ENCODE assay signal across 11 cellular contexts in genomic region chr12:2084553-2085296, GRCh38. TPM values are rescaled to one million over a fixed set of nuclear protein-coding genes. Genes with fewer than 3 reads are reported as not detected.
DNase-seq lines count a peak whose midpoint lies in the region; ATAC-seq and TF ChIP-seq lines count a peak whose summit lies in the region.
"Had no signal": no experiment of that assay in that cellular context is flagged by ENCODE, and none has a peak within 500 bp of the region (broad histone marks: within the 10 kb centered on the region; RNA-seq: fewer than 3 reads in every experiment).

No MANE protein-coding gene starts in this region.

- no peak overlapping the region for H3K4me2 ChIP-seq in SK-N-SH

- H3K9ac ChIP-seq in SK-N-SH, result no peak overlapping the region

- H3K27me3 ChIP-seq in SK-N-SH (ENCODE audit: insufficient read depth) (no peaks in the 10 kb centered on the region), thoracic aorta (replicated peaks; ENCODE audit: insufficient read depth) (no peaks in the 10 kb centered on the region)

- no peaks in the 10 kb centered on the region for H3K79me2 ChIP-seq in SK-N-SH (ENCODE audit: insufficient read depth)

- no peaks in the 10 kb centered on the region for H3K9me2 ChIP-seq in SK-N-SH

- POLR2A ChIA-PET in SK-N-SH (lab: Yijun Ruan, JAX), result no interaction called here

- 14% methylated on average over 4 of the region's 4 CpGs for WGBS in SK-N-SH (ENCODE audit: low lambda C conversion rate)

- intact Hi-C loops in Right ventricle myocardium superior (cut with DNase I), result no loop called here

- H4K20me1 ChIP-seq in SK-N-SH (ENCODE audit: insufficient read depth), result 0 out of 2 replicates have a peak, but pooled peaks cover 5% of the 10 kb centered on the region

- TF ChIP-seq EP300 in SK-N-SH (IDR thresholded peaks at IDR 0.05; ENCODE audit: borderline replicate concordance in 1 of 2, low read depth in 1 of 2, low read length in 1 of 2), result no peak

- H3F3A ChIP-seq in SK-N-SH (replicated peaks; ENCODE audit: insufficient read depth), result peaks cover 4% of the 10 kb centered on the region

- H3K36me3 ChIP-seq in SK-N-SH (replicated peaks in 1 of 2; ENCODE audit: control insufficient read depth in 1 of 2, insufficient read depth in 2 of 2, low read length in 1 of 2) (no peaks in the 10 kb centered on the region), thoracic aorta (no peaks in the 10 kb centered on the region)

- TF ChIP-seq CTCF in SK-N-SH (IDR thresholded peaks at IDR 0.05) (no peak), thoracic aorta (IDR thresholded peaks at IDR 0.05) (no peak)

- H2AFZ ChIP-seq in SK-N-SH (ENCODE audit: low read depth), result no peak overlapping the region

- peak overlapping the region in 1 of 2 experiments; percentile 35; a peak in 2 of 4 replicates for H3K27ac ChIP-seq in SK-N-SH (ENCODE audit: low read depth in 2 of 2, low read length in 1 of 2)
- H3K27ac ChIP-seq in thoracic aorta, result peak overlapping the region; percentile 76 to 80

- CTCF ChIA-PET in SK-N-SH (lab: Yijun Ruan, JAX), result no interaction called here

- no peaks in the 10 kb centered on the region for H3K9me3 ChIP-seq in SK-N-SH
- H3K9me3 ChIP-seq in thoracic aorta, result no peaks in the 10 kb centered on the region

- H3K4me3 ChIP-seq in SK-N-SH (ENCODE audit: low read depth in 2 of 2, low read length in 1 of 2) (no peak overlapping the region), thoracic aorta (peak overlapping the region; percentile 11)

- H3K4me1 ChIP-seq in SK-N-SH (ENCODE audit: control insufficient read depth in 1 of 2, insufficient read depth in 2 of 2, low read depth in 1 of 2, low read length in 1 of 2) (peaks cover 3 to 6% of the 10 kb centered on the region in 2 experiments; a peak in 1 of 4 replicates), thoracic aorta (ENCODE audit: control insufficient read depth in 1 of 2, low read depth in 2 of 2) (peaks cover 48 to 95% of the 10 kb centered on the region in 2 donors)

- DNase-seq in DMS79 treated with DMSO at 0.1 percent for 48 hours (lab: John Stamatoyannopoulos, UW) (peak; percentile 33), DMS79 (lab: John Stamatoyannopoulos, UW) (no peak), SK-N-SH (no peak), Right ventricle myocardium superior (peak; percentile 61), thoracic aorta (ENCODE audit: low spot score) (no peak), KG1 (lab: John Stamatoyannopoulos, UW) (no peak)
- DNase-seq in activated effector memory CD4-positive, alpha-beta T cell treated with anti-CD3 and anti-CD28 coated beads, Interleukin-2, amount 50 U/mL, for 16 hours, result no peak
- DNase-seq: activated CD4-positive, alpha-beta T cell treated with anti-CD3 and anti-CD28 coated beads, Interleukin-2, amount 10 ng/mL, durations not matched to agents 7 days and 5 days; SHP77 had no signal

- ATAC-seq in Right ventricle myocardium superior (ENCODE audit: poor library complexity), result peak; percentile 72
- ATAC-seq in thoracic aorta (ENCODE audit: insufficient number of reproducible peaks, low FRiP score, low read depth), result peak; percentile 86
- ATAC-seq in HG03354 (IDR thresholded peaks at IDR 0.05; ENCODE audit: poor library complexity, severe bottlenecking, unreplicated experiment), result no peak

- TF ChIP-seq RAD21 in SK-N-SH (IDR thresholded peaks at IDR 0.05; ENCODE audit: low read length), result no peak

TF ChIP-seq in SK-N-SH, 30 proteins besides CTCF, POLR2A, EP300 and RAD21:
- TF ChIP-seq FOSL2 (IDR thresholded peaks at IDR 0.05; ENCODE audit: borderline replicate concordance, low read depth) (0 out of 2 replicates have a peak, but pooled peaks have one; percentile 14), GABPA (IDR thresholded peaks at IDR 0.05; ENCODE audit: low read depth) (no peak), TEAD4 (IDR thresholded peaks at IDR 0.05; ENCODE audit: borderline replicate concordance, insufficient read depth) (no peak), PBX3 (IDR thresholded peaks at IDR 0.05) (peak; percentile 38), YY1 (IDR thresholded peaks at IDR 0.05; ENCODE audit: low read depth) (no peak), MXI1 (IDR thresholded peaks at IDR 0.05; ENCODE audit: low read depth, low read length) (no peak), NFIC (IDR thresholded peaks at IDR 0.05; ENCODE audit: borderline replicate concordance) (no peak; the same call in 1 of the 2 replicates)
TF ChIP-seq in SK-N-SH: peak in this region for 2.

RNA-seq across cellular contexts. Expression of gene CACNA1C, which starts 31.9 kb away (rescaled TPM):
- polyA plus RNA-seq in SK-N-SH (2012; rRNA removed), result 1.5 and 1.6 TPM in 2 replicates
- 0.68 and 1.6 TPM in 2 replicates for polyA plus RNA-seq in SK-N-SH (2012; cell fraction: cytosol; rRNA removed)
- polyA plus RNA-seq in SK-N-SH (2012; cell fraction: nucleus; rRNA removed), result 7.6 and 7.9 TPM in 2 replicates
- total RNA-seq in Right ventricle myocardium superior (151 TPM), thoracic aorta (100 to 1,000 TPM in 1 of 2 donors, 10 to 100 TPM in 1; 70.0 to 127 TPM)
- total RNA-seq: endothelial cell of umbilical vein had no signal
- polyA plus RNA-seq: endothelial cell of umbilical vein had no signal

Comparison
In these comparisons a context has a peak if more than half of its experiments do, and no peak if none do; other contexts are left out.
1. DNase-seq: peak in DMS79 treated with DMSO at 0.1 percent for 48 hours (single experiment) and Right ventricle myocardium superior (single experiment); none in DMS79 (single experiment), SK-N-SH (single experiment), thoracic aorta (single experiment), KG1 (single experiment) and activated effector memory CD4-positive, alpha-beta T cell treated with anti-CD3 and anti-CD28 coated beads, Interleukin-2, amount 50 U/mL, for 16 hours (single experiment).